ENCODE assay signal across 8 cellular contexts in genomic region chr20:38726849-38727601, GRCh38. TPM values are rescaled to one million over a fixed set of nuclear protein-coding genes. Genes with fewer than 3 reads are reported as not detected.
DNase-seq lines count a peak whose midpoint lies in the region; ATAC-seq, FAIRE-seq and TF ChIP-seq lines count a peak whose summit lies in the region.

No MANE protein-coding gene starts in this region.

- FAIRE-seq in D721Med (lab: Jason Lieb, UNC) = no peak

- no peaks in the 10 kb centered on the region for H3K9me3 ChIP-seq in MM.1S (replicated peaks; ENCODE audit: insufficient read depth, low read length)

- H3K4me2 ChIP-seq in MM.1S (ENCODE audit: low read depth, low read length) = no peak overlapping the region

- H3K27me3 Mint-ChIP-seq in activated naive CD4-positive, alpha-beta T cell treated with anti-CD3 and anti-CD28 coated beads for 36 hours (ENCODE audit: low read depth) = peaks cover 83% of the 10 kb centered on the region
- H3K27me3 Mint-ChIP-seq in memory B cell = peaks cover 60% of the 10 kb centered on the region

- peak; percentile 39 for TF ChIP-seq CTCF in D721Med (IDR thresholded peaks at IDR 0.05; ENCODE audit: insufficient read depth, missing control alignments)
- TF ChIP-seq CTCF in MM.1S (IDR thresholded peaks at IDR 0.05; ENCODE audit: low read length) = peak; percentile 13; the same call in 1 of the 2 replicates

- H3K9me3 Mint-ChIP-seq in activated naive CD4-positive, alpha-beta T cell treated with anti-CD3 and anti-CD28 coated beads for 36 hours = no peaks in the 10 kb centered on the region
- H3K9me3 Mint-ChIP-seq in memory B cell = peaks cover 1% of the 10 kb centered on the region

- ATAC-seq in memory B cell (ENCODE audit: low read depth) = no peak
- ATAC-seq in GM18502 (IDR thresholded peaks at IDR 0.05; ENCODE audit: poor library complexity, unreplicated experiment) = no peak

- H3K36me3 ChIP-seq in MM.1S (replicated peaks; ENCODE audit: insufficient read depth, low read length) = no peaks in the 10 kb centered on the region

- no peaks in the 10 kb centered on the region for H3K9me2 ChIP-seq in MM.1S (replicated peaks; ENCODE audit: insufficient read depth, low read length)

- peaks cover 11% of the 10 kb centered on the region for H3K4me1 ChIP-seq in MM.1S (ENCODE audit: low read length)

- H3K27ac Mint-ChIP-seq in activated naive CD4-positive, alpha-beta T cell treated with anti-CD3 and anti-CD28 coated beads for 36 hours = no peak overlapping the region
- peak overlapping the region; percentile 86 for H3K27ac Mint-ChIP-seq in memory B cell

- no peak overlapping the region for H3K27ac ChIP-seq in MM.1S (ENCODE audit: low read length)

- H4K20me1 ChIP-seq in MM.1S (ENCODE audit: insufficient read depth, low read length) = no peaks in the 10 kb centered on the region

- CTCF ChIA-PET in activated naive CD4-positive, alpha-beta T cell treated with anti-CD3 and anti-CD28 coated beads for 36 hours (lab: Charles Lee) = interaction anchor here (0.6 to 3.1 kb wide), 14 partner anchors 10 to 322 kb away, joined by 3 to 22 read pairs (median 6); partner anchors contain the start of gene ACTR5

- H2AFZ ChIP-seq in MM.1S (ENCODE audit: low read length) = no peak overlapping the region

- DNase-seq in D721Med (ENCODE audit: insufficient read length, low spot score) (peak; percentile 38), MM.1S (no peak), memory B cell (ENCODE audit: low spot score in 2 of 2) (peak; percentile 36 to 57), cortex of kidney (lab: John Stamatoyannopoulos, UW) (no peak), NCI-H1694 treated with DMSO at 0.1 percent for 48 hours (lab: John Stamatoyannopoulos, UW) (no peak), SHP77 (lab: John Stamatoyannopoulos, UW) (no peak)
- DNase-seq in activated naive CD4-positive, alpha-beta T cell treated with anti-CD3 and anti-CD28 coated beads for 36 hours = peak; percentile 84

- H3K36me3 Mint-ChIP-seq in activated naive CD4-positive, alpha-beta T cell treated with anti-CD3 and anti-CD28 coated beads for 36 hours (ENCODE audit: low read depth) = no peaks in the 10 kb centered on the region
- H3K36me3 Mint-ChIP-seq in memory B cell = peaks cover 11% of the 10 kb centered on the region

- H3K4me3 ChIP-seq in MM.1S (ENCODE audit: low read length) = no peak overlapping the region

- H3F3A ChIP-seq in MM.1S (ENCODE audit: insufficient read depth, low read length) = no peaks in the 10 kb centered on the region

- H3K9ac ChIP-seq in MM.1S (ENCODE audit: low read length) = no peak overlapping the region

- H3K4me3 Mint-ChIP-seq in activated naive CD4-positive, alpha-beta T cell treated with anti-CD3 and anti-CD28 coated beads for 36 hours = peak overlapping the region; percentile 25
- H3K4me3 Mint-ChIP-seq in memory B cell = peak overlapping the region; percentile 53

- intact Hi-C loops in activated naive CD4-positive, alpha-beta T cell treated with anti-CD3 and anti-CD28 coated beads for 36 hours (cut with micrococcal nuclease) = loop anchor here (1.0 to 5.0 kb wide), 6 partner anchors 24 to 1960 kb away; partner anchors contain the start of genes FAM83D and MAFB

- H3K27me3 ChIP-seq in MM.1S (replicated peaks; ENCODE audit: insufficient read depth, low read length) = peaks cover 80% of the 10 kb centered on the region

- H3K79me2 ChIP-seq in MM.1S (ENCODE audit: low read length) = no peaks in the 10 kb centered on the region

- H3K4me1 Mint-ChIP-seq in activated naive CD4-positive, alpha-beta T cell treated with anti-CD3 and anti-CD28 coated beads for 36 hours (ENCODE audit: low read depth) = peaks cover 57% of the 10 kb centered on the region
- peaks cover 46% of the 10 kb centered on the region for H3K4me1 Mint-ChIP-seq in memory B cell

RNA-seq across cellular contexts. Expression of gene SLC32A1, which starts 2.7 kb away (rescaled TPM):
- not detected for total RNA-seq in activated naive CD4-positive, alpha-beta T cell treated with anti-CD3 and anti-CD28 coated beads for 36 hours

RNA-seq across cellular contexts. Expression of gene ACTR5, which starts 21.2 kb away (rescaled TPM):
- 1 to 10 TPM; 8.3 to 9.4 TPM for total RNA-seq in activated naive CD4-positive, alpha-beta T cell treated with anti-CD3 and anti-CD28 coated beads for 36 hours

Comparison
In these comparisons a context has a peak if more than half of its experiments do, and no peak if none do; other contexts are left out.
1. DNase-seq: peak in D721Med (single experiment), activated naive CD4-positive, alpha-beta T cell treated with anti-CD3 and anti-CD28 coated beads for 36 hours (single experiment) and memory B cell (2 of 2); none in MM.1S (single experiment), cortex of kidney (single experiment), NCI-H1694 treated with DMSO at 0.1 percent for 48 hours (single experiment) and SHP77 (0 of 2).